Comparison of ENCODE assay signal across 9 cellular contexts in genomic region chr13:113737803-113738202, GRCh38. TPM values are rescaled to one million over a fixed set of nuclear protein-coding genes. Genes with fewer than 3 reads are reported as not detected.
"Had no signal": no experiment of that assay in that cellular context is flagged by ENCODE, and none has a peak within 500 bp of the region (broad histone marks: within the 10 kb centered on the region; RNA-seq: fewer than 3 reads in every experiment).

No MANE protein-coding gene starts in this region.

- H3K36me3 Mint-ChIP-seq: IgD-negative memory B cell had no signal

- H3K9me3 Mint-ChIP-seq: IgD-negative memory B cell had no signal

- FAIRE-seq: HepG2 had no signal

- ATAC-seq: HepG2 had no signal

- H3K4me3 Mint-ChIP-seq: H9, HFFc6, IgD-negative memory B cell had no signal

- H3K9ac ChIP-seq: GM23248 had no signal

- H2AFZ ChIP-seq: GM23248 had no signal

- DNase-seq: GM23248, GOT3, H9, HCEC 1CT, HFFc6, KG1 had no signal

- H3K27ac Mint-ChIP-seq: H9, HFFc6, IgD-negative memory B cell had no signal

- H3K27ac ChIP-seq: GM23248, HL-60 had no signal

- H3K4me3 ChIP-seq: GM23248 had no signal

RNA-seq across cellular contexts. Expression of gene TMEM255B, which starts 21.2 kb away (rescaled TPM):
- total RNA-seq: GM23248, HepG2 had no signal
- polyA plus RNA-seq: HepG2 had no signal
